1 cellular context compared by ENCODE assay signal in the genomic region with DNA sequence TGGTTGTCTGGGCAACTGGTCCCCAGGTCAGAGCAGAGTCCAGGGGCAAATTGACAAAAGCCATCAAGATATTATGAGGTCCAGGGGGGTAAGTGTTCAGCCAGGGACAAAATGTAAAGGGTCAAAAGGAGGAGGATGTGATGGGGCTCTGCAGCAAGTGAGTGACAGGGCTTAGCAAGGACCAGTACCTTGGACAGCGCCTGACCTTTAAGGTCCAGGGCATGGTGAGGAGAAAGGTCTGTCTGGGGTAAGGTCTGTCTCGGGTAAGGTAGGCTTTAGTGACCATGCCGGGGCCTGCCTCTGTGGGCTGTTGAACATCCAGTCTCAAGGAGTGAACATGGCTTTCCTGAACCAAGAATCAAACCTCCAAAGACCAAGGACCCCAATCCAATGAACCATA.
A peak's percentile ranks its signal among the peaks of the same experiment; 100 is the strongest.
TF ChIP-seq lines count a peak whose summit lies in the region.

No MANE protein-coding gene starts in this region.

TF ChIP-seq in HepG2, 621 proteins besides CTCF, POLR2A, EP300 and RAD21 (continued from another document and continues in another):
- TF ChIP-seq, protein P1, sequence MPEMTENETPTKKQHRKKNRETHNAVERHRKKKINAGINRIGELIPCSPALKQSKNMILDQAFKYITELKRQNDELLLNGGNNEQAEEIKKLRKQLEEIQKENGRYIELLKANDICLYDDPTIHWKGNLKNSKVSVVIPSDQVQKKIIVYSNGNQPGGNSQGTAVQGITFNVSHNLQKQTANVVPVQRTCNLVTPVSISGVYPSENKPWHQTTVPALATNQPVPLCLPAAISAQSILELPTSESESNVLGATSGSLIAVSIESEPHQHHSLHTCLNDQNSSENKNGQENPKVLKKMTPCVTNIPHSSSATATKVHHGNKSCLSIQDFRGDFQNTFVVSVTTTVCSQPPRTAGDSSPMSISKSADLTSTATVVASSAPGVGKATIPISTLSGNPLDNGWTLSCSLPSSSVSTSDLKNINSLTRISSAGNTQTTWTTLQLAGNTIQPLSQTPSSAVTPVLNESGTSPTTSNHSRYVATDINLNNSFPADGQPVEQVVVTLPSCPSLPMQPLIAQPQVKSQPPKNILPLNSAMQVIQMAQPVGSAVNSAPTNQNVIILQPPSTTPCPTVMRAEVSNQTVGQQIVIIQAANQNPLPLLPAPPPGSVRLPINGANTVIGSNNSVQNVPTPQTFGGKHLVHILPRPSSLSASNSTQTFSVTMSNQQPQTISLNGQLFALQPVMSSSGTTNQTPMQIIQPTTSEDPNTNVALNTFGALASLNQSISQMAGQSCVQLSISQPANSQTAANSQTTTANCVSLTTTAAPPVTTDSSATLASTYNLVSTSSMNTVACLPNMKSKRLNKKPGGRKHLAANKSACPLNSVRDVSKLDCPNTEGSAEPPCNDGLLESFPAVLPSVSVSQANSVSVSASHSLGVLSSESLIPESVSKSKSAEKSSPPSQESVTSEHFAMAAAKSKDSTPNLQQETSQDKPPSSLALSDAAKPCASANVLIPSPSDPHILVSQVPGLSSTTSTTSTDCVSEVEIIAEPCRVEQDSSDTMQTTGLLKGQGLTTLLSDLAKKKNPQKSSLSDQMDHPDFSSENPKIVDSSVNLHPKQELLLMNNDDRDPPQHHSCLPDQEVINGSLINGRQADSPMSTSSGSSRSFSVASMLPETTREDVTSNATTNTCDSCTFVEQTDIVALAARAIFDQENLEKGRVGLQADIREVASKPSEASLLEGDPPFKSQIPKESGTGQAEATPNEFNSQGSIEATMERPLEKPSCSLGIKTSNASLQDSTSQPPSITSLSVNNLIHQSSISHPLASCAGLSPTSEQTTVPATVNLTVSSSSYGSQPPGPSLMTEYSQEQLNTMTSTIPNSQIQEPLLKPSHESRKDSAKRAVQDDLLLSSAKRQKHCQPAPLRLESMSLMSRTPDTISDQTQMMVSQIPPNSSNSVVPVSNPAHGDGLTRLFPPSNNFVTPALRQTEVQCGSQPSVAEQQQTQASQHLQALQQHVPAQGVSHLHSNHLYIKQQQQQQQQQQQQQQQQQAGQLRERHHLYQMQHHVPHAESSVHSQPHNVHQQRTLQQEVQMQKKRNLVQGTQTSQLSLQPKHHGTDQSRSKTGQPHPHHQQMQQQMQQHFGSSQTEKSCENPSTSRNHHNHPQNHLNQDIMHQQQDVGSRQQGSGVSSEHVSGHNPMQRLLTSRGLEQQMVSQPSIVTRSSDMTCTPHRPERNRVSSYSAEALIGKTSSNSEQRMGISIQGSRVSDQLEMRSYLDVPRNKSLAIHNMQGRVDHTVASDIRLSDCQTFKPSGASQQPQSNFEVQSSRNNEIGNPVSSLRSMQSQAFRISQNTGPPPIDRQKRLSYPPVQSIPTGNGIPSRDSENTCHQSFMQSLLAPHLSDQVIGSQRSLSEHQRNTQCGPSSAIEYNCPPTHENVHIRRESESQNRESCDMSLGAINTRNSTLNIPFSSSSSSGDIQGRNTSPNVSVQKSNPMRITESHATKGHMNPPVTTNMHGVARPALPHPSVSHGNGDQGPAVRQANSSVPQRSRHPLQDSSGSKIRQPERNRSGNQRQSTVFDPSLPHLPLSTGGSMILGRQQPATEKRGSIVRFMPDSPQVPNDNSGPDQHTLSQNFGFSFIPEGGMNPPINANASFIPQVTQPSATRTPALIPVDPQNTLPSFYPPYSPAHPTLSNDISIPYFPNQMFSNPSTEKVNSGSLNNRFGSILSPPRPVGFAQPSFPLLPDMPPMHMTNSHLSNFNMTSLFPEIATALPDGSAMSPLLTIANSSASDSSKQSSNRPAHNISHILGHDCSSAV (CRISPR knock-in tag; IDR thresholded peaks at IDR 0.05; ENCODE audit: borderline replicate concordance): no peak
- TF ChIP-seq ZNF674 (CRISPR knock-in tag; IDR thresholded peaks at IDR 0.05; ENCODE audit: low read depth): no peak
- no peak for TF ChIP-seq NFYC (CRISPR knock-in tag; IDR thresholded peaks at IDR 0.05)
- no peak for TF ChIP-seq ZFP1 (CRISPR knock-in tag; IDR thresholded peaks at IDR 0.05)
- TF ChIP-seq NONO (IDR thresholded peaks at IDR 0.05): no peak
- no peak for TF ChIP-seq NONO (CRISPR knock-in tag; conservative IDR thresholded peaks at IDR 0.05)
- TF ChIP-seq ZNF484 (CRISPR knock-in tag; IDR thresholded peaks at IDR 0.05; ENCODE audit: borderline replicate concordance, low read depth): no peak
- no peak for TF ChIP-seq ONECUT2 (CRISPR knock-in tag; IDR thresholded peaks at IDR 0.05)
- no peak for TF ChIP-seq HNF4G (IDR thresholded peaks at IDR 0.05; ENCODE audit: borderline replicate concordance, low read depth, low read length)
- TF ChIP-seq HNF4G (CRISPR knock-in tag; IDR thresholded peaks at IDR 0.05; ENCODE audit: borderline replicate concordance, low read depth): no peak
- no peak for TF ChIP-seq ASH2L (IDR thresholded peaks at IDR 0.05; ENCODE audit: insufficient read length, low read depth, low read length)
- TF ChIP-seq RFXANK (CRISPR knock-in tag; IDR thresholded peaks at IDR 0.05): no peak
- no peak for TF ChIP-seq TBP (CRISPR knock-in tag; IDR thresholded peaks at IDR 0.05)
- no peak for TF ChIP-seq ATAD3A (CRISPR knock-in tag; IDR thresholded peaks at IDR 0.05)
- no peak for TF ChIP-seq ZNF660 (CRISPR knock-in tag; IDR thresholded peaks at IDR 0.05; ENCODE audit: borderline replicate concordance, low read depth)
- no peak for TF ChIP-seq SCMH1 (CRISPR knock-in tag; IDR thresholded peaks at IDR 0.05; ENCODE audit: borderline replicate concordance)
- no peak for TF ChIP-seq ATF4 (CRISPR knock-in tag; IDR thresholded peaks at IDR 0.05)
- TF ChIP-seq ZBTB46 (CRISPR knock-in tag; IDR thresholded peaks at IDR 0.05; ENCODE audit: borderline replicate concordance): no peak
- 0 out of 2 replicates have a peak, but pooled peaks have one; percentile 36 for TF ChIP-seq FOXK1 (CRISPR knock-in tag; IDR thresholded peaks at IDR 0.05; ENCODE audit: borderline replicate concordance, low read depth)
- TF ChIP-seq, protein P2, sequence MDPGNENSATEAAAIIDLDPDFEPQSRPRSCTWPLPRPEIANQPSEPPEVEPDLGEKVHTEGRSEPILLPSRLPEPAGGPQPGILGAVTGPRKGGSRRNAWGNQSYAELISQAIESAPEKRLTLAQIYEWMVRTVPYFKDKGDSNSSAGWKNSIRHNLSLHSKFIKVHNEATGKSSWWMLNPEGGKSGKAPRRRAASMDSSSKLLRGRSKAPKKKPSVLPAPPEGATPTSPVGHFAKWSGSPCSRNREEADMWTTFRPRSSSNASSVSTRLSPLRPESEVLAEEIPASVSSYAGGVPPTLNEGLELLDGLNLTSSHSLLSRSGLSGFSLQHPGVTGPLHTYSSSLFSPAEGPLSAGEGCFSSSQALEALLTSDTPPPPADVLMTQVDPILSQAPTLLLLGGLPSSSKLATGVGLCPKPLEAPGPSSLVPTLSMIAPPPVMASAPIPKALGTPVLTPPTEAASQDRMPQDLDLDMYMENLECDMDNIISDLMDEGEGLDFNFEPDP (CRISPR knock-in tag; conservative IDR thresholded peaks at IDR 0.05): no peak
- TF ChIP-seq ZNF33A (CRISPR knock-in tag; IDR thresholded peaks at IDR 0.05; ENCODE audit: borderline replicate concordance): no peak
- TF ChIP-seq, protein P3, sequence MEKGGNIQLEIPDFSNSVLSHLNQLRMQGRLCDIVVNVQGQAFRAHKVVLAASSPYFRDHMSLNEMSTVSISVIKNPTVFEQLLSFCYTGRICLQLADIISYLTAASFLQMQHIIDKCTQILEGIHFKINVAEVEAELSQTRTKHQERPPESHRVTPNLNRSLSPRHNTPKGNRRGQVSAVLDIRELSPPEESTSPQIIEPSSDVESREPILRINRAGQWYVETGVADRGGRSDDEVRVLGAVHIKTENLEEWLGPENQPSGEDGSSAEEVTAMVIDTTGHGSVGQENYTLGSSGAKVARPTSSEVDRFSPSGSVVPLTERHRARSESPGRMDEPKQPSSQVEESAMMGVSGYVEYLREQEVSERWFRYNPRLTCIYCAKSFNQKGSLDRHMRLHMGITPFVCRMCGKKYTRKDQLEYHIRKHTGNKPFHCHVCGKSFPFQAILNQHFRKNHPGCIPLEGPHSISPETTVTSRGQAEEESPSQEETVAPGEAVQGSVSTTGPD (CRISPR knock-in tag; IDR thresholded peaks at IDR 0.05): no peak
- TF ChIP-seq, protein P4, sequence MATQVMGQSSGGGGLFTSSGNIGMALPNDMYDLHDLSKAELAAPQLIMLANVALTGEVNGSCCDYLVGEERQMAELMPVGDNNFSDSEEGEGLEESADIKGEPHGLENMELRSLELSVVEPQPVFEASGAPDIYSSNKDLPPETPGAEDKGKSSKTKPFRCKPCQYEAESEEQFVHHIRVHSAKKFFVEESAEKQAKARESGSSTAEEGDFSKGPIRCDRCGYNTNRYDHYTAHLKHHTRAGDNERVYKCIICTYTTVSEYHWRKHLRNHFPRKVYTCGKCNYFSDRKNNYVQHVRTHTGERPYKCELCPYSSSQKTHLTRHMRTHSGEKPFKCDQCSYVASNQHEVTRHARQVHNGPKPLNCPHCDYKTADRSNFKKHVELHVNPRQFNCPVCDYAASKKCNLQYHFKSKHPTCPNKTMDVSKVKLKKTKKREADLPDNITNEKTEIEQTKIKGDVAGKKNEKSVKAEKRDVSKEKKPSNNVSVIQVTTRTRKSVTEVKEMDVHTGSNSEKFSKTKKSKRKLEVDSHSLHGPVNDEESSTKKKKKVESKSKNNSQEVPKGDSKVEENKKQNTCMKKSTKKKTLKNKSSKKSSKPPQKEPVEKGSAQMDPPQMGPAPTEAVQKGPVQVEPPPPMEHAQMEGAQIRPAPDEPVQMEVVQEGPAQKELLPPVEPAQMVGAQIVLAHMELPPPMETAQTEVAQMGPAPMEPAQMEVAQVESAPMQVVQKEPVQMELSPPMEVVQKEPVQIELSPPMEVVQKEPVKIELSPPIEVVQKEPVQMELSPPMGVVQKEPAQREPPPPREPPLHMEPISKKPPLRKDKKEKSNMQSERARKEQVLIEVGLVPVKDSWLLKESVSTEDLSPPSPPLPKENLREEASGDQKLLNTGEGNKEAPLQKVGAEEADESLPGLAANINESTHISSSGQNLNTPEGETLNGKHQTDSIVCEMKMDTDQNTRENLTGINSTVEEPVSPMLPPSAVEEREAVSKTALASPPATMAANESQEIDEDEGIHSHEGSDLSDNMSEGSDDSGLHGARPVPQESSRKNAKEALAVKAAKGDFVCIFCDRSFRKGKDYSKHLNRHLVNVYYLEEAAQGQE (IDR thresholded peaks at IDR 0.05; ENCODE audit: borderline replicate concordance in 1 of 2, low read depth in 1 of 2, low read length in 2 of 2): peak; percentile 94 to 98
- no peak for TF ChIP-seq BCLAF1 (IDR thresholded peaks at IDR 0.05)
- TF ChIP-seq ELF3 (CRISPR knock-in tag; IDR thresholded peaks at IDR 0.05): 0 out of 2 replicates have a peak, but pooled peaks have one; percentile 25
- TF ChIP-seq TOE1 (CRISPR knock-in tag; IDR thresholded peaks at IDR 0.05): no peak
- TF ChIP-seq, protein P5, sequence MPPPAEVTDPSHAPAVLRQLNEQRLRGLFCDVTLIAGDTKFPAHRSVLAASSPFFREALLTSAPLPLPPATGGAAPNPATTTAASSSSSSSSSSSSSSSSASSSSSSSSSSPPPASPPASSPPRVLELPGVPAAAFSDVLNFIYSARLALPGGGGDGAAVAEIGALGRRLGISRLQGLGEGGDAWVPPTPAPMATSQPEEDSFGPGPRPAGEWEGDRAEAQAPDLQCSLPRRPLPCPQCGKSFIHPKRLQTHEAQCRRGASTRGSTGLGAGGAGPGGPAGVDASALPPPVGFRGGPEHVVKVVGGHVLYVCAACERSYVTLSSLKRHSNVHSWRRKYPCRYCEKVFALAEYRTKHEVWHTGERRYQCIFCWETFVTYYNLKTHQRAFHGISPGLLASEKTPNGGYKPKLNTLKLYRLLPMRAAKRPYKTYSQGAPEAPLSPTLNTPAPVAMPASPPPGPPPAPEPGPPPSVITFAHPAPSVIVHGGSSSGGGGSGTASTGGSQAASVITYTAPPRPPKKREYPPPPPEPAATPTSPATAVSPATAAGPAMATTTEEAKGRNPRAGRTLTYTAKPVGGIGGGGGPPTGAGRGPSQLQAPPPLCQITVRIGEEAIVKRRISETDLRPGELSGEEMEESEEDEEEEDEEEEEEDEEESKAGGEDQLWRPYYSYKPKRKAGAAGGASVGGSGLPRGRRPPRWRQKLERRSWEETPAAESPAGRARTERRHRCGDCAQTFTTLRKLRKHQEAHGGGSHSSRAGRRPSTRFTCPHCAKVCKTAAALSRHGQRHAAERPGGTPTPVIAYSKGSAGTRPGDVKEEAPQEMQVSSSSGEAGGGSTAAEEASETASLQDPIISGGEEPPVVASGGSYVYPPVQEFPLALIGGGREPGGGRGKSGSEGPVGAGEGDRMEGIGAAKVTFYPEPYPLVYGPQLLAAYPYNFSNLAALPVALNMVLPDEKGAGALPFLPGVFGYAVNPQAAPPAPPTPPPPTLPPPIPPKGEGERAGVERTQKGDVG (CRISPR knock-in tag; IDR thresholded peaks at IDR 0.05; ENCODE audit: borderline replicate concordance): no peak
